In the genomic region with DNA sequence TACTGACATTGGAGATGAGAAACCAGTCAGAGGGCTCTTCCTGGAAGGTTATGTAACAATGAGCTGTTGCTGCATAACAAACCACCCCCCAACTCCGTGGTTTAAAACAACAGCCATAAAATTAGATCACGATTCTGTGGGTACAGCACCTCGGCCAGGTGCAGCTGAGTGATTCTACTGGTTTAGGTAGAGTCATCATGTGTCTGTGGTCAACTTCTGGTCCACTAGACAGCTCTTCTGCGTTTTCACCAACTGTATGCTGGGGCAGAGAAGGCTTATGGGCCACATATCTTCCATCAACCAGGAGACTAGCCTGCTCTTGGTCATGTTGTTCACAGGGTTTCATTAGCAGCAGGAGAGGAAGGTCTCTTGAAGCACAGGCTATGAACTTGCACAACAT, we compare ENCODE assay signal across 31 cellular contexts.
"Had no signal": no experiment of that assay in that cellular context is flagged by ENCODE, and none has a peak within 500 bp of the region (broad histone marks: within the 10 kb centered on the region; RNA-seq: fewer than 3 reads in every experiment).

No MANE protein-coding gene starts in this region.

- H3K9me3 Mint-ChIP-seq: activated naive CD4-positive, alpha-beta T cell treated with anti-CD3 and anti-CD28 coated beads for 36 hours; activated naive CD8-positive, alpha-beta T cell treated with anti-CD3 and anti-CD28 coated beads for 36 hours had no signal

- H3K36me3 Mint-ChIP-seq: activated naive CD8-positive, alpha-beta T cell treated with anti-CD3 and anti-CD28 coated beads for 36 hours; brain had no signal

- H3K4me3 ChIP-seq: adrenal gland, ascending aorta, gastrocnemius medialis, hepatocyte, left ventricle myocardium inferior, lung, mucosa of descending colon, skin epidermis, suprapubic skin, tibial artery, upper lobe of right lung had no signal

- H3K27me3 ChIP-seq: adrenal gland, ascending aorta, gastrocnemius medialis, hepatocyte, suprapubic skin, tibial artery, upper lobe of right lung had no signal

- H3K27ac ChIP-seq: adrenal gland, ascending aorta, gastrocnemius medialis, hepatocyte, left ventricle myocardium inferior, skin epidermis, suprapubic skin, tibial artery, upper lobe of right lung, VCaP had no signal

- H3K4me2 ChIP-seq: hepatocyte had no signal

- H3K79me2 ChIP-seq: hepatocyte had no signal

- H3K9me3 ChIP-seq: adrenal gland, ascending aorta, gastrocnemius medialis, left ventricle myocardium inferior, mucosa of descending colon, suprapubic skin, tibial artery, upper lobe of right lung had no signal

- H3K36me3 ChIP-seq: adrenal gland, ascending aorta, gastrocnemius medialis, left ventricle myocardium inferior, suprapubic skin, tibial artery, upper lobe of right lung had no signal

- DNase-seq: activated CD4-positive, alpha-beta T cell treated with anti-CD3 and anti-CD28 coated beads for 4 hours; activated CD4-positive, alpha-beta T cell treated with anti-CD3 and anti-CD28 coated beads, Interleukin-2, amount 50 U/mL, for 4 hours; activated CD8-positive, alpha-beta memory T cell treated with anti-CD3 and anti-CD28 coated beads for 24 hours; activated effector memory CD4-positive, alpha-beta T cell treated with anti-CD3 and anti-CD28 coated beads, Interleukin-2, amount 50 U/mL, for 16 hours; activated naive CD4-positive, alpha-beta T cell treated with anti-CD3 and anti-CD28 coated beads for 36 hours; activated naive CD8-positive, alpha-beta T cell treated with anti-CD3 and anti-CD28 coated beads for 36 hours; adrenal gland; cortex of kidney; effector memory CD8-positive, alpha-beta T cell; erythroblast; gastrocnemius medialis; islet precursor cell; left ventricle myocardium inferior; mucosa of descending colon; retina; stimulated activated CD4-positive, alpha-beta T cell treated with anti-CD3 and anti-CD28 coated beads, Interleukin-12 subunit alpha, Interleukin-12 subunit beta, amount 100 ng/mL, for 4 hours; stimulated activated CD4-positive, alpha-beta T cell treated with anti-CD3 and anti-CD28 coated beads, Interleukin-4, amount 100 ng/mL, for 1 hour; T-helper 9 cell; tibial artery; upper lobe of right lung had no signal

- H3K27me3 Mint-ChIP-seq: activated naive CD8-positive, alpha-beta T cell treated with anti-CD3 and anti-CD28 coated beads for 36 hours; brain; effector memory CD8-positive, alpha-beta T cell; progenitor cell of endocrine pancreas had no signal

- H3K4me1 Mint-ChIP-seq: activated naive CD8-positive, alpha-beta T cell treated with anti-CD3 and anti-CD28 coated beads for 36 hours; brain; nephron had no signal

- ATAC-seq: effector memory CD8-positive, alpha-beta T cell; gastrocnemius medialis; mucosa of descending colon; sciatic nerve; upper lobe of right lung had no signal

- H3K4me1 ChIP-seq: adrenal gland, ascending aorta, gastrocnemius medialis, suprapubic skin, tibial artery, upper lobe of right lung had no signal

- FAIRE-seq: TTC549 had no signal

- H3K4me3 Mint-ChIP-seq: activated naive CD4-positive, alpha-beta T cell treated with anti-CD3 and anti-CD28 coated beads for 36 hours; activated naive CD8-positive, alpha-beta T cell treated with anti-CD3 and anti-CD28 coated beads for 36 hours; brain; effector memory CD8-positive, alpha-beta T cell; nephron had no signal

- H2AFZ ChIP-seq: hepatocyte had no signal

- H3K27ac Mint-ChIP-seq: activated naive CD4-positive, alpha-beta T cell treated with anti-CD3 and anti-CD28 coated beads for 36 hours; activated naive CD8-positive, alpha-beta T cell treated with anti-CD3 and anti-CD28 coated beads for 36 hours; brain; effector memory CD8-positive, alpha-beta T cell; nephron; progenitor cell of endocrine pancreas had no signal
